Comparison of ENCODE assay signal across 1 cellular context in the genomic region with DNA sequence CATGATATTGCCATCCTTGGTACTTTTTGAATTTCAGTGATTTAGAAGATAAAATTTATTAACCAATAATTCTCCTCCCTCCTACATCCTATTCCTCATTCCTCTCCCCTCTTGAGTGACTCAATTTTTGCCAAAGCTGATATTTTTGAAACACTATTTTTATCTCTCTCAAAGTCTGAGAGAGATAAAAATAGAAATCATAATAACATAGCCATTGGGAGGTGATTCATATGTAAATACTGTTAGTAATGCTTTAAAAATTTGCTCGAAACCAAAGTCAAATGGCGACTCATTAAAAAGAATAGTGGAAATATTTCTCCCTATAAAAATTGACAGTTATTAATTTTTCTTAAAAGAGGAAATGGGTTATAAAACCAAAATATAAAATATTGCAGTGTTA.
TF ChIP-seq lines count a peak whose summit lies in the region.

No MANE protein-coding gene starts in this region.

TF ChIP-seq in SK-N-SH, 30 proteins besides CTCF, POLR2A, EP300 and RAD21 (continued from another document):
- peak; percentile 78 for TF ChIP-seq JUND (IDR thresholded peaks at IDR 0.05)
- TF ChIP-seq USF1 (IDR thresholded peaks at IDR 0.05; ENCODE audit: borderline replicate concordance, low read depth) = no peak
